Comparison of ENCODE assay signal across 12 cellular contexts in the genomic region with DNA sequence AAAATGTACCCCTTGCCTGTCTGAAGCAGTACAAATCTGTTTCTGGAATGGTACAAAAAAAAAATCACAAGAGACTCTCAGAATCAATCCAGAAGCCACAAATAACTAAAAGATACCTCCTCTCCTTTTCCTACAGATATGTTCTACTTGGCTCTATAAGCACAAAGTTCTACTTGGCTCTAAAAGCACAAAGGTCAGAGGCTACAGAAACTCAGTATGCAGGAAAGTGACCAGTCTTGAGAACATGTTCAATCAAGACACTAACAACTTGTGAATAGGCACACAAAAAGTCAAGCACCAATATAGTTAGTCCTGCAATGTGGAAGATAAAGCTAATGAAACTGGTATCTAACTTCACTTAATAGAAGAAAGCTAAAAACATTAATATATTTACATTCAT. TPM values are rescaled to one million over a fixed set of nuclear protein-coding genes. Genes with fewer than 3 reads are reported as not detected.
DNase-seq lines count a peak whose midpoint lies in the region; ATAC-seq, FAIRE-seq and TF ChIP-seq lines count a peak whose summit lies in the region.
"Had no signal": no experiment of that assay in that cellular context is flagged by ENCODE, and none has a peak within 500 bp of the region (broad histone marks: within the 10 kb centered on the region; RNA-seq: fewer than 3 reads in every experiment).

No MANE protein-coding gene starts in this region.

- H3K9ac ChIP-seq in OCI-LY3 (ENCODE audit: low read length), result no peak overlapping the region

- H3K9me3 ChIP-seq in A549 (peaks cover 9% of the 10 kb centered on the region; the same call in 1 of the 3 replicates), OCI-LY3 (ENCODE audit: insufficient read depth, low read length) (peaks cover 11% of the 10 kb centered on the region; the same call in 1 of the 2 replicates), hepatocyte (ENCODE audit: low read depth) (no peaks in the 10 kb centered on the region), psoas muscle (peaks cover 26% of the 10 kb centered on the region)

- no peak overlapping the region for H2AFZ ChIP-seq in OCI-LY3 (ENCODE audit: low read depth, low read length)
- no peak overlapping the region for H2AFZ ChIP-seq in hepatocyte

- POLR2A ChIA-PET in A549 (lab: Yijun Ruan, JAX), result no interaction called here

- ATAC-seq in A549 (no peak), GM21717 (IDR thresholded peaks at IDR 0.05; ENCODE audit: unreplicated experiment) (peak; percentile 18), psoas muscle (no peak)
- ATAC-seq: gastroesophageal sphincter; stimulated activated naive CD8-positive, alpha-beta T cell treated with anti-CD3 and anti-CD28 coated beads, Interleukin-15, Interleukin-2, amounts not matched to agents 100 U/mL and 50 U/mL, for 24 hours had no signal

- TF ChIP-seq RAD21 in A549 (conservative IDR thresholded peaks at IDR 0.05 in 1 of 2, IDR thresholded peaks at IDR 0.05 in 1 of 2), result no peak

- intact Hi-C loops in psoas muscle (cut with DNase I), result no loop called here

- H3K36me3 ChIP-seq in OCI-LY3 (replicated peaks; ENCODE audit: low read depth, low read length) (peaks cover 16% of the 10 kb centered on the region), hepatocyte (replicated peaks; ENCODE audit: insufficient read depth, low read depth) (no peaks in the 10 kb centered on the region), psoas muscle (ENCODE audit: insufficient read depth in 1 of 2, low read depth in 1 of 2) (peaks cover 0 to 28% of the 10 kb centered on the region in 2 donors)

- H3K27ac ChIP-seq in A549 (peak overlapping the region in 1 of 2 experiments; percentile 35; a peak in 2 of 6 replicates), OCI-LY3 (ENCODE audit: low read length) (no peak overlapping the region), hepatocyte (peak overlapping the region; percentile 84), psoas muscle (no peak overlapping the region)

- peaks cover 25% of the 10 kb centered on the region for H4K20me1 ChIP-seq in OCI-LY3 (ENCODE audit: insufficient read depth, low read length)
- peaks cover 22% of the 10 kb centered on the region for H4K20me1 ChIP-seq in hepatocyte (ENCODE audit: insufficient read depth, poor library complexity, severe bottlenecking)

- peak overlapping the region; percentile 52 for H3K4me2 ChIP-seq in A549
- 0 out of 2 replicates have a peak overlapping the region, but pooled peaks have one; percentile 38 for H3K4me2 ChIP-seq in OCI-LY3 (ENCODE audit: low read length)
- H3K4me2 ChIP-seq in hepatocyte, result peak overlapping the region; percentile 61

- CTCF ChIA-PET in A549 (lab: Yijun Ruan, JAX), result interaction anchor here (1.1 kb wide), 1 partner anchor 20 kb away, joined by 6 read pairs; no protein-coding TSS in a partner anchor

- DNase-seq in A549 (ENCODE audit: low read depth in 1 of 2, low spot score in 1 of 2) (no peak), hepatocyte (ENCODE audit: low spot score) (no peak), Ammon's horn (ENCODE audit: low spot score) (no peak), NCI-H1417 treated with DMSO at 0.1 percent for 48 hours (lab: John Stamatoyannopoulos, UW) (no peak), NCI-H345 (lab: John Stamatoyannopoulos, UW) (no peak), psoas muscle (no peak)
- DNase-seq: activated CD4-positive, alpha-beta T cell treated with anti-CD3 and anti-CD28 coated beads, Interleukin-2, amount 50 U/mL, for 1 hour; stimulated activated naive CD8-positive, alpha-beta T cell treated with anti-CD3 and anti-CD28 coated beads, Interleukin-15, Interleukin-2, amounts not matched to agents 100 U/mL and 50 U/mL, for 24 hours had no signal

- H3K4me3 ChIP-seq in A549 (no peak overlapping the region), OCI-LY3 (ENCODE audit: low read length) (no peak overlapping the region), hepatocyte (no peak overlapping the region), psoas muscle (no peak overlapping the region)
- H3K4me3 ChIP-seq: gastroesophageal sphincter had no signal

- H3K4me1 ChIP-seq in A549 (peaks cover 22% of the 10 kb centered on the region), OCI-LY3 (ENCODE audit: low read length) (peaks cover 15% of the 10 kb centered on the region), hepatocyte (ENCODE audit: insufficient read depth) (peaks cover 25% of the 10 kb centered on the region), psoas muscle (peaks cover 11% of the 10 kb centered on the region)

- H3K79me2 ChIP-seq in OCI-LY3 (ENCODE audit: low read length), result peaks cover 45% of the 10 kb centered on the region
- peaks cover 99% of the 10 kb centered on the region for H3K79me2 ChIP-seq in hepatocyte

- TF ChIP-seq CTCF in A549 (IDR thresholded peaks at IDR 0.05), result no peak
- no peak for TF ChIP-seq CTCF in OCI-LY3 (IDR thresholded peaks at IDR 0.05; ENCODE audit: low read depth, low read length)
- no peak for TF ChIP-seq CTCF in hepatocyte (IDR thresholded peaks at IDR 0.05; ENCODE audit: poor library complexity)
- no peak for TF ChIP-seq CTCF in psoas muscle (IDR thresholded peaks at IDR 0.05)

- no peak for TF ChIP-seq EP300 in A549 (IDR thresholded peaks at IDR 0.05)

- no peaks in the 10 kb centered on the region for H3K9me2 ChIP-seq in hepatocyte (replicated peaks; ENCODE audit: insufficient read depth)

- no peak for FAIRE-seq in A549 (lab: Jason Lieb, UNC)
- FAIRE-seq: H1 had no signal

- TF ChIP-seq POLR2A in A549 (IDR thresholded peaks at IDR 0.05; ENCODE audit: low read length), result no peak

- H3K27me3 ChIP-seq in OCI-LY3 (ENCODE audit: low read depth, low read length) (no peaks in the 10 kb centered on the region), hepatocyte (no peaks in the 10 kb centered on the region), psoas muscle (ENCODE audit: insufficient read depth in 3 of 3, low read length in 2 of 3) (no peaks in the 10 kb centered on the region)
- H3K27me3 ChIP-seq: gastroesophageal sphincter had no signal

TF ChIP-seq in A549, 52 proteins besides CTCF, POLR2A, EP300 and RAD21:
- TF ChIP-seq, protein P1, sequence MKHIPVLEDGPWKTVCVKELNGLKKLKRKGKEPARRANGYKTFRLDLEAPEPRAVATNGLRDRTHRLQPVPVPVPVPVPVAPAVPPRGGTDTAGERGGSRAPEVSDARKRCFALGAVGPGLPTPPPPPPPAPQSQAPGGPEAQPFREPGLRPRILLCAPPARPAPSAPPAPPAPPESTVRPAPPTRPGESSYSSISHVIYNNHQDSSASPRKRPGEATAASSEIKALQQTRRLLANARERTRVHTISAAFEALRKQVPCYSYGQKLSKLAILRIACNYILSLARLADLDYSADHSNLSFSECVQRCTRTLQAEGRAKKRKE (CRISPR knock-in tag; IDR thresholded peaks at IDR 0.05; ENCODE audit: low read depth), result no peak
- TF ChIP-seq PHF8 (IDR thresholded peaks at IDR 0.05; ENCODE audit: borderline replicate concordance, low read depth) (no peak), JUNB (IDR thresholded peaks at IDR 0.05) (no peak), ZC3H11A (IDR thresholded peaks at IDR 0.05) (no peak), NFE2L2 (conservative IDR thresholded peaks at IDR 0.05; ENCODE audit: low read length) (no peak), RFX5 (IDR thresholded peaks at IDR 0.05) (no peak), MAZ (IDR thresholded peaks at IDR 0.05; ENCODE audit: borderline replicate concordance, low read depth, low read length) (no peak), BHLHE40 (IDR thresholded peaks at IDR 0.05; ENCODE audit: low read depth, low read length) (no peak), HEYL (CRISPR knock-in tag; IDR thresholded peaks at IDR 0.05) (no peak), CBX8 (IDR thresholded peaks at IDR 0.05) (no peak), ESRRA (IDR thresholded peaks at IDR 0.05; ENCODE audit: borderline replicate concordance, low read length) (no peak)
- TF ChIP-seq, protein P2, sequence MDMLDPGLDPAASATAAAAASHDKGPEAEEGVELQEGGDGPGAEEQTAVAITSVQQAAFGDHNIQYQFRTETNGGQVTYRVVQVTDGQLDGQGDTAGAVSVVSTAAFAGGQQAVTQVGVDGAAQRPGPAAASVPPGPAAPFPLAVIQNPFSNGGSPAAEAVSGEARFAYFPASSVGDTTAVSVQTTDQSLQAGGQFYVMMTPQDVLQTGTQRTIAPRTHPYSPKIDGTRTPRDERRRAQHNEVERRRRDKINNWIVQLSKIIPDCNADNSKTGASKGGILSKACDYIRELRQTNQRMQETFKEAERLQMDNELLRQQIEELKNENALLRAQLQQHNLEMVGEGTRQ (IDR thresholded peaks at IDR 0.05), result no peak
- TF ChIP-seq, protein P3, sequence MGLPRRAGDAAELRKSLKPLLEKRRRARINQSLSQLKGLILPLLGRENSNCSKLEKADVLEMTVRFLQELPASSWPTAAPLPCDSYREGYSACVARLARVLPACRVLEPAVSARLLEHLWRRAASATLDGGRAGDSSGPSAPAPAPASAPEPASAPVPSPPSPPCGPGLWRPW (IDR thresholded peaks at IDR 0.05), result no peak
- TF ChIP-seq, protein P4, sequence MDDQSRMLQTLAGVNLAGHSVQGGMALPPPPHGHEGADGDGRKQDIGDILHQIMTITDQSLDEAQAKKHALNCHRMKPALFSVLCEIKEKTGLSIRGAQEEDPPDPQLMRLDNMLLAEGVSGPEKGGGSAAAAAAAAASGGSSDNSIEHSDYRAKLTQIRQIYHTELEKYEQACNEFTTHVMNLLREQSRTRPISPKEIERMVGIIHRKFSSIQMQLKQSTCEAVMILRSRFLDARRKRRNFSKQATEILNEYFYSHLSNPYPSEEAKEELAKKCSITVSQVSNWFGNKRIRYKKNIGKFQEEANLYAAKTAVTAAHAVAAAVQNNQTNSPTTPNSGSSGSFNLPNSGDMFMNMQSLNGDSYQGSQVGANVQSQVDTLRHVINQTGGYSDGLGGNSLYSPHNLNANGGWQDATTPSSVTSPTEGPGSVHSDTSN (IDR thresholded peaks at IDR 0.05), result no peak

RNA-seq across cellular contexts. Expression of a gene that starts 19.2 kb away (rescaled TPM):
- polyA plus RNA-seq in A549 (2011; rRNA removed) (94.5 and 97.3 TPM in 2 replicates), A549 (2017; fragmentation: RNase III; extraction: RNeasy Plus Mini Kit Qiagen cat#74134 plus additional on column Dnase treatment) (40.1 to 46.1 TPM (median 41.5 TPM) in 3 replicates), hepatocyte (34.5 and 45.0 TPM in 2 replicates), psoas muscle (10 to 100 TPM; 10.3 to 23.0 (median 13.3) TPM)
- polyA plus RNA-seq in A549 (2012; cell fraction: cytosol; rRNA removed), result 50.8 and 63.9 TPM in 2 replicates
- polyA plus RNA-seq in A549 (2012; cell fraction: nucleus; rRNA removed), result 65.6 and 112 TPM in 2 replicates
- polyA minus RNA-seq in A549 (2011; rRNA and poly(A)+ RNA removed), result 159 and 172 TPM in 2 replicates
- total RNA-seq in hepatocyte (91.0 and 93.6 TPM in 2 replicates), psoas muscle (10 to 100 TPM; 27.8 to 36.1 (median 31.7) TPM)
